Comparison of ENCODE assay signal across 28 cellular contexts in genomic region chr4:185036842-185037241, GRCh38. TPM values are rescaled to one million over a fixed set of nuclear protein-coding genes. Genes with fewer than 3 reads are reported as not detected.
"Had no signal": no experiment of that assay in that cellular context is flagged by ENCODE, and none has a peak within 500 bp of the region (broad histone marks: within the 10 kb centered on the region; RNA-seq: fewer than 3 reads in every experiment).

No MANE protein-coding gene starts in this region.

- H3K27me3 ChIP-seq: brain microvascular endothelial cell, testis had no signal

- FAIRE-seq: colon, kidney, TTC549 had no signal

- H3K4me1 ChIP-seq: testis had no signal

- H3K4me3 ChIP-seq: dorsolateral prefrontal cortex, lung, spleen, testis had no signal

- H3K9me3 ChIP-seq: spleen, testis had no signal

- H3K36me3 ChIP-seq: brain microvascular endothelial cell, spleen had no signal

- ATAC-seq: left lobe of liver; natural killer cell treated with Interleukin-12 subunit alpha and Interleukin-12 subunit beta and Interleukin-15 and Interleukin-18, amount 100 ng/mL, for 72 hours had no signal

- H3K27ac ChIP-seq: brain microvascular endothelial cell, dorsolateral prefrontal cortex, spleen, testis had no signal

- DNase-seq: activated B cell treated with CpG ODN at 0.5 μM for 24 hours; activated CD4-positive, alpha-beta T cell treated with anti-CD3 and anti-CD28 coated beads for 48 hours; activated CD8-positive, alpha-beta memory T cell treated with anti-CD3 and anti-CD28 coated beads, Interleukin-2, amount 50 U/mL, for 48 hours; activated effector memory CD4-positive, alpha-beta T cell treated with Interleukin-2 at 50 U/mL for 16 hours; activated naive CD4-positive, alpha-beta T cell treated with anti-CD3 and anti-CD28 coated beads, Interleukin-2, amount 10 ng/mL, durations not matched to agents 7 days and 5 days; activated naive CD8-positive, alpha-beta T cell treated with anti-CD3 and anti-CD28 coated beads, Interleukin-2, amount 50 U/mL, for 24 hours; activated T-cell treated with anti-CD3 and anti-CD28 coated beads, Interleukin-2, amount 50 U/mL, for 48 hours; anterior cingulate cortex; brain microvascular endothelial cell; central memory CD4-positive, alpha-beta T cell; dorsolateral prefrontal cortex; foreskin melanocyte; glutamatergic neuron; hippocampal formation; kidney; nucleus accumbens; spleen; stimulated activated CD4-positive, alpha-beta T cell treated with anti-CD3 and anti-CD28 coated beads, Interleukin-4, amount 100 ng/mL, for 4 hours; testis had no signal

RNA-seq across cellular contexts. Expression of gene HELT, which starts 18.6 kb away (rescaled TPM):
- total RNA-seq: activated B cell treated with CpG ODN at 0.5 μM for 24 hours; dorsolateral prefrontal cortex; epithelial cell of proximal tubule; kidney; left lobe of liver; mesothelial cell of epicardium; natural killer cell treated with Interleukin-12 subunit alpha and Interleukin-12 subunit beta and Interleukin-15 and Interleukin-18, amount 100 ng/mL, for 72 hours; renal cortical epithelial cell; spleen; testis; urinary bladder had no signal
- polyA plus RNA-seq: urinary bladder had no signal
